8 cellular contexts compared by ENCODE assay signal in genomic region chr2:25558262-25558661, GRCh38.
A peak's percentile ranks its signal among the peaks of the same experiment; 100 is the strongest.
DNase-seq lines count a peak whose midpoint lies in the region; ATAC-seq and TF ChIP-seq lines count a peak whose summit lies in the region.

No MANE protein-coding gene starts in this region.

- 78 to 100% methylated on average over 1 to 2 of the region's 2 CpGs for WGBS in endodermal cell (ENCODE audit: insufficient coverage in 1 of 2, insufficient read length in 1 of 2), 2 experiments

- intact Hi-C loops in Right ventricle myocardium inferior (cut with DNase I) (no loop called here), cardiac septum (cut with DNase I) (no loop called here)

- no peaks in the 10 kb centered on the region for H3K27me3 ChIP-seq in endodermal cell (ENCODE audit: control insufficient read depth, insufficient read depth, low read length, poor library complexity, severe bottlenecking)

- ATAC-seq in Right ventricle myocardium inferior (peak; percentile 44), HG03103 (IDR thresholded peaks at IDR 0.05; ENCODE audit: low read depth, unreplicated experiment) (peak; percentile 58), GM21367 (IDR thresholded peaks at IDR 0.05; ENCODE audit: unreplicated experiment) (no peak)

- DNase-seq in Right ventricle myocardium inferior (ENCODE audit: missing footprints) = no peak
- no peak for DNase-seq in cardiac septum (ENCODE audit: low spot score)
- peak; percentile 54 for DNase-seq in SKM-1 (lab: John Stamatoyannopoulos, UW; ENCODE audit: unreplicated experiment)
- no peak for DNase-seq in endodermal cell
- peak; percentile 23 for DNase-seq in stimulated activated CD4-positive, alpha-beta T cell treated with anti-CD3 and anti-CD28 coated beads, Interleukin-4, amount 100 ng/mL, for 1 hour
- DNase-seq in NCI-H82 (lab: John Stamatoyannopoulos, UW) = no peak

- H3K9ac ChIP-seq in endodermal cell (ENCODE audit: extremely low read depth, low read length, poor library complexity, severe bottlenecking) = no peak overlapping the region

- peaks cover 13% of the 10 kb centered on the region for H3K4me1 Mint-ChIP-seq in endodermal cell

- no peaks in the 10 kb centered on the region for H3K36me3 Mint-ChIP-seq in endodermal cell (ENCODE audit: low read depth)

- H3K36me3 ChIP-seq in endodermal cell (ENCODE audit: control insufficient read depth, insufficient read depth, low read length) = no peaks in the 10 kb centered on the region

- H3K4me3 ChIP-seq in endodermal cell (ENCODE audit: low read length) = no peak overlapping the region

- no peaks in the 10 kb centered on the region for H3K9me3 ChIP-seq in endodermal cell (ENCODE audit: control insufficient read depth, low read length)

- H3K27ac Mint-ChIP-seq in endodermal cell = no peak overlapping the region

- H3K9me3 Mint-ChIP-seq in endodermal cell = no peaks in the 10 kb centered on the region

- TF ChIP-seq CTCF in endodermal cell (conservative IDR thresholded peaks at IDR 0.05) = no peak

- no peaks in the 10 kb centered on the region for H3K27me3 Mint-ChIP-seq in endodermal cell (ENCODE audit: insufficient read depth)

- no peak overlapping the region for H3K4me3 Mint-ChIP-seq in endodermal cell

- H3K4me1 ChIP-seq in endodermal cell (ENCODE audit: control insufficient read depth, insufficient read depth, low read length) = no peaks in the 10 kb centered on the region

- peak overlapping the region; percentile 8 for H3K27ac ChIP-seq in endodermal cell (ENCODE audit: low read depth, low read length)

Comparison
In these comparisons a context has a peak if more than half of its experiments do, and no peak if none do; other contexts are left out.
1. DNase-seq: peak in SKM-1 (single experiment) and stimulated activated CD4-positive, alpha-beta T cell treated with anti-CD3 and anti-CD28 coated beads, Interleukin-4, amount 100 ng/mL, for 1 hour (single experiment); none in Right ventricle myocardium inferior (single experiment), cardiac septum (single experiment), endodermal cell (single experiment) and NCI-H82 (single experiment).